In genomic region chr21:38134084-38134873, GRCh38 we compare ENCODE assay signal across 19 cellular contexts.
DNase-seq lines count a peak whose midpoint lies in the region; ATAC-seq and TF ChIP-seq lines count a peak whose summit lies in the region.
"Had no signal": no experiment of that assay in that cellular context is flagged by ENCODE, and none has a peak within 500 bp of the region (broad histone marks: within the 10 kb centered on the region; RNA-seq: fewer than 3 reads in every experiment).

No MANE protein-coding gene starts in this region.

- POLR2A ChIA-PET in activated CD4-positive, alpha-beta T cell treated with anti-CD3 and anti-CD28 coated beads for 36 hours (lab: Charles Lee) = interaction anchor here (0.7 kb wide), 1 partner anchor 639 kb away, joined by 3 read pairs; no protein-coding TSS in a partner anchor

- H3K36me3 Mint-ChIP-seq in activated CD4-positive, alpha-beta T cell treated with anti-CD3 and anti-CD28 coated beads for 36 hours (ENCODE audit: low read depth) = no peaks in the 10 kb centered on the region
- no peaks in the 10 kb centered on the region for H3K36me3 Mint-ChIP-seq in activated naive CD4-positive, alpha-beta T cell treated with anti-CD3 and anti-CD28 coated beads, Interleukin-2, amount 50 U/mL, for 72 hours
- H3K36me3 Mint-ChIP-seq in activated naive CD4-positive, alpha-beta T cell treated with anti-CD3 and anti-CD28 coated beads, Interleukin-2, amount 10 ng/mL, durations not matched to agents 7 days and 5 days = no peaks in the 10 kb centered on the region
- H3K36me3 Mint-ChIP-seq: IgD-negative memory B cell had no signal

- H3K4me1 Mint-ChIP-seq in activated CD4-positive, alpha-beta T cell treated with anti-CD3 and anti-CD28 coated beads for 36 hours = peaks cover 8% of the 10 kb centered on the region
- H3K4me1 Mint-ChIP-seq in activated naive CD4-positive, alpha-beta T cell treated with anti-CD3 and anti-CD28 coated beads, Interleukin-2, amount 10 ng/mL, durations not matched to agents 7 days and 5 days = no peaks in the 10 kb centered on the region
- H3K4me1 Mint-ChIP-seq: IgD-negative memory B cell had no signal

- H3K27me3 Mint-ChIP-seq in activated CD4-positive, alpha-beta T cell treated with anti-CD3 and anti-CD28 coated beads for 36 hours = peaks cover 13% of the 10 kb centered on the region
- peaks cover 6% of the 10 kb centered on the region for H3K27me3 Mint-ChIP-seq in activated naive CD4-positive, alpha-beta T cell treated with anti-CD3 and anti-CD28 coated beads, Interleukin-2, amount 10 ng/mL, durations not matched to agents 7 days and 5 days

- no peaks in the 10 kb centered on the region for H3K9me3 Mint-ChIP-seq in activated CD4-positive, alpha-beta T cell treated with anti-CD3 and anti-CD28 coated beads for 36 hours (ENCODE audit: low read depth)
- no peaks in the 10 kb centered on the region for H3K9me3 Mint-ChIP-seq in activated naive CD4-positive, alpha-beta T cell treated with anti-CD3 and anti-CD28 coated beads, Interleukin-2, amount 50 U/mL, for 72 hours
- H3K9me3 Mint-ChIP-seq in activated naive CD4-positive, alpha-beta T cell treated with anti-CD3 and anti-CD28 coated beads, Interleukin-2, amount 10 ng/mL, durations not matched to agents 7 days and 5 days = no peaks in the 10 kb centered on the region
- H3K9me3 Mint-ChIP-seq: IgD-negative memory B cell had no signal

- peak; percentile 12 for DNase-seq in activated CD4-positive, alpha-beta T cell treated with anti-CD3 and anti-CD28 coated beads for 36 hours
- no peak for DNase-seq in activated CD4-positive, alpha-beta T cell treated with anti-CD3 and anti-CD28 coated beads for 1 hour
- DNase-seq in activated naive CD4-positive, alpha-beta T cell treated with anti-CD3 and anti-CD28 coated beads, Interleukin-2, amount 50 U/mL, for 72 hours (ENCODE audit: low spot score in 2 of 2) = no peak
- no peak for DNase-seq in activated naive CD4-positive, alpha-beta T cell treated with anti-CD3 and anti-CD28 coated beads, Interleukin-2, amount 10 ng/mL, durations not matched to agents 7 days and 5 days
- DNase-seq in epithelial cell of esophagus (ENCODE audit: low read depth) = peak; percentile 45
- no peak for DNase-seq in SKM-1 treated with dmso at 0.1 percent for 144 hours (lab: John Stamatoyannopoulos, UW; ENCODE audit: unreplicated experiment)
- DNase-seq: ACHN, Calu3, DMS79 treated with DMSO at 0.1 percent for 48 hours, GF-D8, NCI-H1436 treated with DMSO at 0.1 percent for 48 hours, NCI-H1930, NCI-H2107, NCI-H446, NCI-H524 treated with DMSO at 0.1 percent for 48 hours, NCI-H774, SIG-M5 had no signal

- ATAC-seq in activated CD4-positive, alpha-beta T cell treated with anti-CD3 and anti-CD28 coated beads for 36 hours = peak; percentile 93
- peak; percentile 16 to 98 for ATAC-seq in activated naive CD4-positive, alpha-beta T cell treated with anti-CD3 and anti-CD28 coated beads, Interleukin-2, amount 50 U/mL, for 72 hours
- ATAC-seq in GM19324 (IDR thresholded peaks at IDR 0.05; ENCODE audit: low FRiP score, unreplicated experiment) = no peak

- CTCF ChIA-PET in activated CD4-positive, alpha-beta T cell treated with anti-CD3 and anti-CD28 coated beads for 36 hours (lab: Charles Lee) = interaction anchor here (1.0 kb wide), 1 partner anchor 218 kb away, joined by 5 read pairs; no protein-coding TSS in a partner anchor
- CTCF ChIA-PET in activated naive CD4-positive, alpha-beta T cell treated with anti-CD3 and anti-CD28 coated beads, Interleukin-2, amount 10 ng/mL, durations not matched to agents 7 days and 5 days (lab: Charles Lee) = no interaction called here

- TF ChIP-seq CTCF in epithelial cell of esophagus (IDR thresholded peaks at IDR 0.05; ENCODE audit: insufficient read depth, low read depth, low read length, missing control alignments) = no peak

- no peak overlapping the region for H3K4me3 Mint-ChIP-seq in activated CD4-positive, alpha-beta T cell treated with anti-CD3 and anti-CD28 coated beads for 36 hours
- no peak overlapping the region for H3K4me3 Mint-ChIP-seq in activated naive CD4-positive, alpha-beta T cell treated with anti-CD3 and anti-CD28 coated beads, Interleukin-2, amount 10 ng/mL, durations not matched to agents 7 days and 5 days
- H3K4me3 Mint-ChIP-seq: IgD-negative memory B cell had no signal

- H3K27ac Mint-ChIP-seq in activated CD4-positive, alpha-beta T cell treated with anti-CD3 and anti-CD28 coated beads for 36 hours = no peak overlapping the region
- H3K27ac Mint-ChIP-seq in activated naive CD4-positive, alpha-beta T cell treated with anti-CD3 and anti-CD28 coated beads, Interleukin-2, amount 50 U/mL, for 72 hours = no peak overlapping the region
- H3K27ac Mint-ChIP-seq in activated naive CD4-positive, alpha-beta T cell treated with anti-CD3 and anti-CD28 coated beads, Interleukin-2, amount 10 ng/mL, durations not matched to agents 7 days and 5 days = no peak overlapping the region
- H3K27ac Mint-ChIP-seq: IgD-negative memory B cell had no signal

- no peak overlapping the region for H3K4me3 ChIP-seq in epithelial cell of esophagus (ENCODE audit: low read length)

- intact Hi-C loops in activated CD4-positive, alpha-beta T cell treated with anti-CD3 and anti-CD28 coated beads for 36 hours (cut with DNase I, micrococcal nuclease) = no loop called here

Comparison
In these comparisons a context has a peak if more than half of its experiments do, and no peak if none do; other contexts are left out.
1. DNase-seq: peak in activated CD4-positive, alpha-beta T cell treated with anti-CD3 and anti-CD28 coated beads for 36 hours (single experiment) and epithelial cell of esophagus (single experiment); none in activated CD4-positive, alpha-beta T cell treated with anti-CD3 and anti-CD28 coated beads for 1 hour (single experiment), activated naive CD4-positive, alpha-beta T cell treated with anti-CD3 and anti-CD28 coated beads, Interleukin-2, amount 50 U/mL, for 72 hours (0 of 2), activated naive CD4-positive, alpha-beta T cell treated with anti-CD3 and anti-CD28 coated beads, Interleukin-2, amount 10 ng/mL, durations not matched to agents 7 days and 5 days (single experiment) and SKM-1 treated with dmso at 0.1 percent for 144 hours (single experiment).